11 cellular contexts compared by ENCODE assay signal in genomic region chr10:99775850-99776249, GRCh38. TPM values are rescaled to one million over a fixed set of nuclear protein-coding genes. Genes with fewer than 3 reads are reported as not detected.
A peak's percentile ranks its signal among the peaks of the same experiment; 100 is the strongest.
DNase-seq lines count a peak whose midpoint lies in the region; ATAC-seq, FAIRE-seq and TF ChIP-seq lines count a peak whose summit lies in the region.
"Had no signal": no experiment of that assay in that cellular context is flagged by ENCODE, and none has a peak within 500 bp of the region (broad histone marks: within the 10 kb centered on the region; RNA-seq: fewer than 3 reads in every experiment).

No MANE protein-coding gene starts in this region.

- H3K4me3 Mint-ChIP-seq in nephron (no peak overlapping the region), immature natural killer cell (no peak overlapping the region)

- H3K4me1 Mint-ChIP-seq in nephron (peaks cover 19% of the 10 kb centered on the region), immature natural killer cell (peaks cover 6 to 9% of the 10 kb centered on the region in 2 donors)

- H3K27ac ChIP-seq in BLaER1 treated with 17β-estradiol and CSF1 and Interleukin-3, amounts not matched to agents 10 nM and 100 nM, result peak overlapping the region in 4 of 11 experiments; percentile 41 to 80 (median 66); a peak in 7 of 22 replicates
- H3K27ac ChIP-seq in endothelial cell of umbilical vein (ENCODE audit: insufficient read depth, low read depth, low read length), result peak overlapping the region; percentile 82

- peak overlapping the region in 6 of 11 experiments; percentile 50 to 80 (median 75); a peak in 10 of 22 replicates for H3K4me2 ChIP-seq in BLaER1 treated with 17β-estradiol and CSF1 and Interleukin-3, amounts not matched to agents 10 nM and 100 nM
- H3K4me2 ChIP-seq in endothelial cell of umbilical vein (ENCODE audit: insufficient read depth, low read length), result peak overlapping the region; percentile 39

- no peak overlapping the region for H2AFZ ChIP-seq in endothelial cell of umbilical vein (ENCODE audit: low read depth, low read length)

- no peaks in the 10 kb centered on the region for H3K9me3 ChIP-seq in BLaER1 treated with 17β-estradiol and CSF1 and Interleukin-3, amounts not matched to agents 10 nM and 100 nM (replicated peaks in 1 of 11)
- no peaks in the 10 kb centered on the region for H3K9me3 ChIP-seq in endothelial cell of umbilical vein (replicated peaks; ENCODE audit: control insufficient read depth, insufficient read depth, low read length)

- intact Hi-C loops in endothelial cell of umbilical vein (cut with micrococcal nuclease), result no loop called here

- TF ChIP-seq CTCF in endothelial cell of umbilical vein (IDR thresholded peaks at IDR 0.05; ENCODE audit: extremely low read depth in 1 of 2, insufficient read depth in 1 of 2, low read depth in 1 of 2, low read length in 2 of 2) (no peak), nephron (IDR thresholded peaks at IDR 0.05; ENCODE audit: unreplicated experiment in 3 of 3) (no peak)

- H3K79me2 ChIP-seq in endothelial cell of umbilical vein (ENCODE audit: control insufficient read depth, insufficient read depth, low read length), result no peaks in the 10 kb centered on the region

- no peaks in the 10 kb centered on the region for H3K9me1 ChIP-seq in endothelial cell of umbilical vein (replicated peaks; ENCODE audit: control insufficient read depth, extremely low read depth, insufficient read depth, low read length)

- no peaks in the 10 kb centered on the region for H4K20me1 ChIP-seq in BLaER1 treated with 17β-estradiol and CSF1 and Interleukin-3, amounts not matched to agents 10 nM and 100 nM
- no peaks in the 10 kb centered on the region for H4K20me1 ChIP-seq in endothelial cell of umbilical vein (replicated peaks; ENCODE audit: control insufficient read depth, extremely low read depth, insufficient read depth, low read length)

- peak overlapping the region; percentile 40 to 62 (median 54) for H3K27ac Mint-ChIP-seq in nephron
- no peak overlapping the region for H3K27ac Mint-ChIP-seq in immature natural killer cell

- peaks cover 15 to 50% (median 30%) of the 10 kb centered on the region in 10 experiments for H3K4me1 ChIP-seq in BLaER1 treated with 17β-estradiol and CSF1 and Interleukin-3, amounts not matched to agents 10 nM and 100 nM
- peaks cover 48% of the 10 kb centered on the region for H3K4me1 ChIP-seq in endothelial cell of umbilical vein (ENCODE audit: control insufficient read depth, extremely low read depth, insufficient read depth, low read length)

- no peak overlapping the region for H3K4me3 ChIP-seq in BLaER1 treated with 17β-estradiol and CSF1 and Interleukin-3, amounts not matched to agents 10 nM and 100 nM
- no peak overlapping the region for H3K4me3 ChIP-seq in endothelial cell of umbilical vein (replicated peaks in 1 of 3; ENCODE audit: insufficient read depth in 1 of 3, low read depth in 1 of 3, low read length in 3 of 3)

- H3K27me3 Mint-ChIP-seq in nephron (ENCODE audit: low read depth) (peaks cover 4% of the 10 kb centered on the region), immature natural killer cell (ENCODE audit: low read depth in 3 of 3) (peaks cover 1 to 6% (median 4%) of the 10 kb centered on the region in 3 donors)

- H3K9me3 Mint-ChIP-seq in nephron, result no peaks in the 10 kb centered on the region
- H3K9me3 Mint-ChIP-seq in immature natural killer cell, result no peaks in the 10 kb centered on the region

- TF ChIP-seq POLR2A in endothelial cell of umbilical vein (IDR thresholded peaks at IDR 0.05; ENCODE audit: low read depth, low read length), result no peak

- ATAC-seq in HG02763 (IDR thresholded peaks at IDR 0.05; ENCODE audit: unreplicated experiment), result no peak
- no peak for ATAC-seq in GM21515 (IDR thresholded peaks at IDR 0.05; ENCODE audit: unreplicated experiment)

- no peak for FAIRE-seq in endothelial cell of umbilical vein (lab: Jason Lieb, UNC)
- FAIRE-seq: G401.6 had no signal

- H3K36me3 Mint-ChIP-seq in nephron (ENCODE audit: low read depth), result no peaks in the 10 kb centered on the region
- H3K36me3 Mint-ChIP-seq in immature natural killer cell, result no peaks in the 10 kb centered on the region

- no TSS peak for BruUV-seq in endothelial cell of umbilical vein (replicated peaks; lab: Mats Ljungman, UMichigan)

- POLR2A ChIA-PET in endothelial cell of umbilical vein (lab: Charles Lee), result no interaction called here
- POLR2A ChIA-PET in HEK293T (lab: Yijun Ruan, JAX), result no interaction called here

- dilution Hi-C loops in endothelial cell of umbilical vein (cut with MboI; ENCODE audit: extremely low pct_ligation_motif_present, low sequenced_read_pairs), result no loop called here

- H3K36me3 ChIP-seq in BLaER1 treated with 17β-estradiol and CSF1 and Interleukin-3, amounts not matched to agents 10 nM and 100 nM, result no peaks in the 10 kb centered on the region
- no peaks in the 10 kb centered on the region for H3K36me3 ChIP-seq in endothelial cell of umbilical vein (ENCODE audit: control insufficient read depth in 2 of 2, extremely low read depth in 1 of 2, insufficient read depth in 2 of 2, low read length in 2 of 2)

- peak; percentile 14 for DNase-seq in NOMO-1 treated with dmso at 0.1 percent for 144 hours (lab: John Stamatoyannopoulos, UW; ENCODE audit: unreplicated experiment)
- peak; percentile 78 for DNase-seq in endothelial cell of umbilical vein (ENCODE audit: low read depth, low spot score)
- no peak for DNase-seq in HEK293T (ENCODE audit: extremely low spot score)
- no peak for DNase-seq in immature natural killer cell
- DNase-seq: SHP77 treated with DMSO at 0.1 percent for 48 hours; stimulated activated CD4-positive, alpha-beta T cell treated with anti-CD3 and anti-CD28 coated beads, Interleukin-1b, Interleukin-23, amount 100 ng/mL, for 48 hours had no signal

- H3K9ac ChIP-seq in BLaER1 treated with 17β-estradiol and CSF1 and Interleukin-3, amounts not matched to agents 10 nM and 100 nM, result no peak overlapping the region; a peak in 1 of 22 replicates
- peak overlapping the region; percentile 28 for H3K9ac ChIP-seq in endothelial cell of umbilical vein (replicated peaks; ENCODE audit: extremely low read depth, insufficient read depth, low read length)

- H3K27me3 ChIP-seq in BLaER1 treated with 17β-estradiol and CSF1 and Interleukin-3, amounts not matched to agents 10 nM and 100 nM, result no peaks in the 10 kb centered on the region
- H3K27me3 ChIP-seq in endothelial cell of umbilical vein (ENCODE audit: control insufficient read depth in 2 of 2, insufficient read depth in 2 of 2, low read length in 2 of 2), result no peaks in the 10 kb centered on the region

- CTCF ChIA-PET in endothelial cell of umbilical vein (lab: Charles Lee) (interaction anchor here (1.1 to 1.4 kb wide), 2 partner anchors 10 to 43 kb away, joined by 4 read pairs; partner anchors contain the start of genes COX15 and CUTC), HEK293T (lab: Yijun Ruan, JAX) (no interaction called here)

TF ChIP-seq in endothelial cell of umbilical vein, 7 proteins besides CTCF, POLR2A, EP300 and RAD21:
- TF ChIP-seq GATA2 (IDR thresholded peaks at IDR 0.05; ENCODE audit: insufficient read depth, insufficient read length, low read depth, low read length) (peak; percentile 77), FOS (IDR thresholded peaks at IDR 0.05; ENCODE audit: borderline replicate concordance, insufficient read depth, low read length) (peak; percentile 98), EZH2 (IDR thresholded peaks at IDR 0.05; ENCODE audit: borderline replicate concordance, low read depth, low read length, severe bottlenecking) (no peak), JUN (IDR thresholded peaks at IDR 0.05; ENCODE audit: borderline replicate concordance, insufficient read depth, insufficient read length, low read depth) (peak; percentile 94)

RNA-seq across cellular contexts. Expression of gene ABCC2, which starts 6.6 kb away (rescaled TPM):
- total RNA-seq in endothelial cell of umbilical vein, result 1.7 and 3.3 TPM in 2 replicates
- polyA plus RNA-seq in endothelial cell of umbilical vein, result 1.5 and 1.6 TPM in 2 replicates
- 0.52 and 0.75 TPM in 2 replicates for polyA plus RNA-seq in endothelial cell of umbilical vein (2011; cell fraction: cytosol; rRNA removed)
- polyA plus RNA-seq in endothelial cell of umbilical vein (2011; cell fraction: nucleus; rRNA removed), result 8.2 and 9.1 TPM in 2 replicates
- polyA plus RNA-seq in endothelial cell of umbilical vein (2012), result 0.38 and 0.52 TPM in 2 replicates
- 3.1 and 9.8 TPM in 2 replicates for polyA minus RNA-seq in endothelial cell of umbilical vein
- 62.5 TPM for polyA minus RNA-seq in endothelial cell of umbilical vein (2011; cell fraction: cytosol; rRNA and poly(A)+ RNA removed)
- polyA minus RNA-seq in endothelial cell of umbilical vein (2011; cell fraction: nucleus; rRNA and poly(A)+ RNA removed), result 5.3 and 6.7 TPM in 2 replicates
- polyA plus RNA-seq in immature natural killer cell, result under 1 TPM in 1 of 3 donors, not detected in 2; 0.48 TPM

RNA-seq across cellular contexts. Expression of gene CUTC, which starts 43.8 kb away (rescaled TPM):
- 17.7 and 20.4 TPM in 2 replicates for total RNA-seq in endothelial cell of umbilical vein
- polyA plus RNA-seq in endothelial cell of umbilical vein (14.4 and 23.1 TPM in 2 replicates), immature natural killer cell (100 to 1,000 TPM in 1 of 3 donors, 10 to 100 TPM in 2; 57.2 to 105 (median 60.4) TPM)
- polyA plus RNA-seq in endothelial cell of umbilical vein (2011; cell fraction: cytosol; rRNA removed), result 21.8 and 21.9 TPM in 2 replicates
- polyA plus RNA-seq in endothelial cell of umbilical vein (2011; cell fraction: nucleus; rRNA removed), result 18.8 and 27.7 TPM in 2 replicates
- polyA plus RNA-seq in endothelial cell of umbilical vein (2012), result 26.9 and 31.7 TPM in 2 replicates
- polyA minus RNA-seq in endothelial cell of umbilical vein, result 24.7 and 28.3 TPM in 2 replicates
- 9.8 TPM for polyA minus RNA-seq in endothelial cell of umbilical vein (2011; cell fraction: cytosol; rRNA and poly(A)+ RNA removed)
- polyA minus RNA-seq in endothelial cell of umbilical vein (2011; cell fraction: nucleus; rRNA and poly(A)+ RNA removed), result 9.6 and 14.4 TPM in 2 replicates

RNA-seq across cellular contexts. Expression of gene COX15, which starts 43.9 kb away (rescaled TPM):
- 31.7 and 34.6 TPM in 2 replicates for total RNA-seq in endothelial cell of umbilical vein
- 13.7 and 16.6 TPM in 2 replicates for polyA plus RNA-seq in endothelial cell of umbilical vein
- 14.2 and 16.5 TPM in 2 replicates for polyA plus RNA-seq in endothelial cell of umbilical vein (2011; cell fraction: cytosol; rRNA removed)
- polyA plus RNA-seq in endothelial cell of umbilical vein (2011; cell fraction: nucleus; rRNA removed), result 21.0 and 24.1 TPM in 2 replicates
- polyA plus RNA-seq in endothelial cell of umbilical vein (2012), result 30.6 and 31.0 TPM in 2 replicates
- 16.9 and 21.4 TPM in 2 replicates for polyA minus RNA-seq in endothelial cell of umbilical vein
- polyA minus RNA-seq in endothelial cell of umbilical vein (2011; cell fraction: cytosol; rRNA and poly(A)+ RNA removed), result 22.1 TPM
- polyA minus RNA-seq in endothelial cell of umbilical vein (2011; cell fraction: nucleus; rRNA and poly(A)+ RNA removed), result 6.0 and 11.2 TPM in 2 replicates
- 10 to 100 TPM; 23.1 to 32.6 (median 29.6) TPM for polyA plus RNA-seq in immature natural killer cell

Comparison
In these comparisons a context has a peak if more than half of its experiments do, and no peak if none do; other contexts are left out.
1. DNase-seq: peak in NOMO-1 treated with dmso at 0.1 percent for 144 hours (single experiment) and endothelial cell of umbilical vein (single experiment); none in HEK293T (single experiment) and immature natural killer cell (0 of 3).
2. H3K27ac Mint-ChIP-seq: peak in nephron (3 of 3); none in immature natural killer cell (0 of 6).